25 cellular contexts compared by ENCODE assay signal in genomic region chr10:125192620-125193019, GRCh38.
"Had no signal": no experiment of that assay in that cellular context is flagged by ENCODE, and none has a peak within 500 bp of the region (broad histone marks: within the 10 kb centered on the region; RNA-seq: fewer than 3 reads in every experiment).

No MANE protein-coding gene starts in this region.

- H3K4me3 Mint-ChIP-seq: dendritic cell treated with granulocyte-macrophage colony-stimulating factor and Interleukin-4, amounts not matched to agents 40 ng/mL and 50 ng/mL, for 4 days; effector memory CD8-positive, alpha-beta T cell; endodermal cell; immature natural killer cell had no signal

- H3K27ac ChIP-seq: epithelial cell of prostate, esophagus squamous epithelium, gastrocnemius medialis, heart left ventricle, hepatocyte, lower lobe of right lung had no signal

- DNase-seq: cortex of kidney; effector CD8-positive, alpha-beta T cell; effector memory CD8-positive, alpha-beta T cell; endodermal cell; erythroblast; esophagus squamous epithelium; foreskin fibroblast; foreskin melanocyte; gastrocnemius medialis; heart left ventricle; hypothalamus; immature natural killer cell; islet precursor cell; kidney; kidney glomerular epithelial cell; left colon; left ventricle myocardium superior; lower lobe of right lung; mesendoderm; midbrain had no signal

- H3K36me3 Mint-ChIP-seq: immature natural killer cell had no signal

- H3K4me1 Mint-ChIP-seq: endodermal cell, immature natural killer cell had no signal

- H3K36me3 ChIP-seq: esophagus squamous epithelium, gastrocnemius medialis, heart left ventricle, lower lobe of right lung had no signal

- ATAC-seq: effector memory CD8-positive, alpha-beta T cell; esophagus mucosa; gastrocnemius medialis; heart left ventricle; left colon; left lobe of liver; left ventricle myocardium superior; lower lobe of right lung had no signal

- H3K27me3 ChIP-seq: gastrocnemius medialis, heart left ventricle, hepatocyte had no signal

- H3K9me3 ChIP-seq: esophagus squamous epithelium, gastrocnemius medialis, heart left ventricle, lower lobe of right lung had no signal

- H3K4me1 ChIP-seq: esophagus squamous epithelium, gastrocnemius medialis, heart left ventricle, lower lobe of right lung had no signal

- H3K9me3 Mint-ChIP-seq: dendritic cell treated with granulocyte-macrophage colony-stimulating factor and Interleukin-4, amounts not matched to agents 40 ng/mL and 50 ng/mL, for 4 days; endodermal cell; immature natural killer cell had no signal

- H3K4me3 ChIP-seq: esophagus squamous epithelium, gastrocnemius medialis, heart left ventricle, hepatocyte, lower lobe of right lung had no signal

- H3K27ac Mint-ChIP-seq: dendritic cell treated with granulocyte-macrophage colony-stimulating factor and Interleukin-4, amounts not matched to agents 40 ng/mL and 50 ng/mL, for 4 days; effector memory CD8-positive, alpha-beta T cell; endodermal cell; immature natural killer cell had no signal
